Comparison of ENCODE assay signal across 1 cellular context in genomic region chr10:35353805-35354204, GRCh38.
TF ChIP-seq lines count a peak whose summit lies in the region.

No MANE protein-coding gene starts in this region.

TF ChIP-seq in K562, 482 proteins besides CTCF, POLR2A, EP300 and RAD21 (continued from another document):
- no peak for TF ChIP-seq ZNF280B (CRISPR knock-in tag; IDR thresholded peaks at IDR 0.05)
- TF ChIP-seq RNF219 (CRISPR knock-in tag; IDR thresholded peaks at IDR 0.05): no peak
- no peak for TF ChIP-seq RUNX1 (IDR thresholded peaks at IDR 0.05; ENCODE audit: low read depth)
- TF ChIP-seq POLR2AphosphoS2 (IDR thresholded peaks at IDR 0.05; ENCODE audit: low read length): no peak
- TF ChIP-seq ZNF316 (IDR thresholded peaks at IDR 0.05): no peak
- no peak for TF ChIP-seq TRIM25 (IDR thresholded peaks at IDR 0.05; ENCODE audit: borderline replicate concordance)
- TF ChIP-seq KLF1 (tag; IDR thresholded peaks at IDR 0.05): no peak
- TF ChIP-seq RBBP5 (IDR thresholded peaks at IDR 0.05; ENCODE audit: borderline replicate concordance, insufficient read depth, low read length, poor library complexity, severe bottlenecking): no peak
- TF ChIP-seq THRB (CRISPR knock-in tag; conservative IDR thresholded peaks at IDR 0.05): no peak
- no peak for TF ChIP-seq ZNF444 (CRISPR knock-in tag; IDR thresholded peaks at IDR 0.05)
- no peak for TF ChIP-seq NBN (IDR thresholded peaks at IDR 0.05; ENCODE audit: low read depth)
- no peak for TF ChIP-seq GATAD2B (IDR thresholded peaks at IDR 0.05; ENCODE audit: borderline replicate concordance)
- no peak for TF ChIP-seq CHAMP1 (IDR thresholded peaks at IDR 0.05)
- TF ChIP-seq CLOCK (CRISPR knock-in tag; IDR thresholded peaks at IDR 0.05; ENCODE audit: borderline replicate concordance): no peak
